Comparison of ENCODE assay signal across 8 cellular contexts in the genomic region with DNA sequence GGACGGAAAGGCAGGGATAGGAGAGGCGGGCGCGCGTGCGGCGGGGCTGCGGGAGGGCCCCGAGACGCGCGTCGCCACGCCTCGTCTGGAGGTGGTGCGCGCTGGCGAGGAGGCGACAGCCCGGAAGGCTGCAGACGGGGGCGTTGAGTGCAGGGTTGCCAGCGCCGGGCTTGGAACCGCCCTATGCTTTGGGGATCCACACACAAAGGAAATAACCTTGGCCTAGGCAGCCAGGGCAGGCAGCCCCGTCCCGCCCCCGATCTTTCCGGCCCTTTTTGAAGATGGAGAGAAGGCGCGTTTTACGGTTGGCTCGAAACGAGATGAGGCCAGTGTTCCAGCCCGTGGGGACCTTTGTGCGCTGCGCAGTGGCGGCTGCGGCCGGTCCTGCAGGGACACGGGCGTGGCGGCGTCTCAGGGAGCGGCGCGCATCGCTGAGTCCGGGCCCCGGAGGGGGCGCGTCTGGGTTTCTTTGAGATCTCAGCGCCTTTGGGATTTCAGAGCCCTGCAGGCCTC. TPM values are rescaled to one million over a fixed set of nuclear protein-coding genes. Genes with fewer than 3 reads are reported as not detected.
DNase-seq lines count a peak whose midpoint lies in the region; ATAC-seq and TF ChIP-seq lines count a peak whose summit lies in the region.

No MANE protein-coding gene starts in this region.

- peak overlapping the region; percentile 52 to 59 for H3K4me3 ChIP-seq in Panc1 (ENCODE audit: low read depth in 2 of 2, low read length in 2 of 2)
- peak overlapping the region; percentile 62 for H3K4me3 ChIP-seq in thymus (ENCODE audit: low read length)

- BruUV-seq in Panc1 (replicated peaks; lab: Mats Ljungman, UMichigan), result no TSS peak

- H3K4me1 ChIP-seq in Panc1 (ENCODE audit: control insufficient read depth, insufficient read depth, low read length), result peaks cover 7% of the 10 kb centered on the region
- peaks cover 14% of the 10 kb centered on the region for H3K4me1 ChIP-seq in thymus (ENCODE audit: control insufficient read depth, insufficient read depth, low read length)

- CTCF ChIA-PET in Panc1 (lab: Charles Lee), result interaction anchor here (0.7 kb wide), 3 partner anchors 8 to 421 kb away, joined by 3 to 9 read pairs (median 4); no protein-coding TSS in a partner anchor

- H3K27me3 ChIP-seq in Panc1 (ENCODE audit: control insufficient read depth, insufficient read depth, low read length) (no peaks in the 10 kb centered on the region), thymus (ENCODE audit: control insufficient read depth, insufficient read depth) (no peaks in the 10 kb centered on the region)

- H3K36me3 ChIP-seq in Panc1 (ENCODE audit: control insufficient read depth, insufficient read depth, low read length) (no peaks in the 10 kb centered on the region), thymus (ENCODE audit: control insufficient read depth, insufficient read depth) (no peaks in the 10 kb centered on the region)

- no peak for TF ChIP-seq CTCF in Panc1 (IDR thresholded peaks at IDR 0.05)

- POLR2A ChIA-PET in Panc1 (lab: Charles Lee), result interaction anchor here (0.6 kb wide), 1 partner anchor 180 kb away, joined by 24 read pairs; no protein-coding TSS in a partner anchor

- under 1% methylated on average over 53 of the region's 53 CpGs for WGBS in thymus

- intact Hi-C loops in Panc1 (cut with micrococcal nuclease; ENCODE audit: unreplicated experiment), result loop anchor here (5.0 kb wide), 1 partner anchor 54 kb away; no protein-coding TSS in a partner anchor

- ATAC-seq in GM19324 (IDR thresholded peaks at IDR 0.05; ENCODE audit: low FRiP score, unreplicated experiment) (peak; percentile 73), HG03457 (IDR thresholded peaks at IDR 0.05; ENCODE audit: unreplicated experiment) (peak; percentile 55), Panc1 (peak; percentile 94)

- in situ Hi-C loops in Panc1 (cut with HindIII; ENCODE audit: low pct_unique_long_range_greater_than_20kb, low sequenced_read_pairs), result no loop called here

- H3K9me3 ChIP-seq in Panc1 (ENCODE audit: control insufficient read depth, insufficient read depth, low read depth, low read length) (no peaks in the 10 kb centered on the region), thymus (ENCODE audit: control insufficient read depth) (no peaks in the 10 kb centered on the region)

- DNase-seq in C1 segment of cervical spinal cord (lab: John Stamatoyannopoulos, UW) (peak in 11 of 14 donors; percentile 24 to 82 (median 67)), Panc1 (ENCODE audit: low read depth, low spot score) (no peak), activated gamma-delta T cell (lab: John Stamatoyannopoulos, UW) (peak; percentile 20), germinal center (ENCODE audit: low spot score) (peak; percentile 59), nucleus accumbens (lab: John Stamatoyannopoulos, UW) (peak in 50 of 56 donors; percentile 14 to 86 (median 68))

- peak overlapping the region; percentile 63 for H3K27ac ChIP-seq in Panc1 (ENCODE audit: low read length)
- H3K27ac ChIP-seq in thymus (ENCODE audit: low read depth), result peak overlapping the region; percentile 62

RNA-seq across cellular contexts. Expression of a gene that starts 50.8 kb away (rescaled TPM):
- 18.9 TPM for total RNA-seq in Panc1 (2021; ENCODE audit: unreplicated experiment)
- 16.9 TPM for polyA plus RNA-seq in Panc1 (2012; ENCODE audit: insufficient read length)
- polyA plus RNA-seq in thymus, result 5.3 TPM
